In the genomic region with DNA sequence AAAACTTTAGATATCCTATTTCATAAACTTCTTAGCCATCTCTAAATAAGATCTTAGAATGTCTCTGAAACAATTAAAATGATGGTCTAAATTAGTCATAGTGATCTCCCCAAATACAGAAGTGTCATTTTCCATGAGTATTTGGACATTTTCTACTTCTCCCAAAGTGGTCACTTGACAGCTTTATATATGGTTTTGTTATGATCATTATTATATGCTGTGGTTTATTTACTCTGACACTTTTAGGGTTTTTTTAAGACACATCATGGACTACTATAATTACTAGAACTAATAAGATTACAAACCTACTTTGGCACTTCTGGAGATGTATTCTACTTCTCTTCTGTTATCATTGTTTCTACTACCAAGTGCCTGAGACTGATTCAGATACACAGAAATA, we compare ENCODE assay signal across 23 cellular contexts.
"Had no signal": no experiment of that assay in that cellular context is flagged by ENCODE, and none has a peak within 500 bp of the region (broad histone marks: within the 10 kb centered on the region; RNA-seq: fewer than 3 reads in every experiment).

No MANE protein-coding gene starts in this region.

- H3K4me3 ChIP-seq: heart left ventricle, left ventricle myocardium inferior, lower lobe of right lung, neural progenitor cell, pancreas, right lobe of liver, testis, tibial nerve had no signal

- H3K27ac ChIP-seq: heart left ventricle, left ventricle myocardium inferior, lower lobe of right lung, neural progenitor cell, pancreas, right lobe of liver, testis, tibial nerve had no signal

- H3K27ac Mint-ChIP-seq: natural killer cell treated with Interleukin-12 subunit alpha and Interleukin-12 subunit beta and Interleukin-15 and Interleukin-18, amount 100 ng/mL, for 72 hours; neural progenitor cell; progenitor cell of endocrine pancreas; stimulated activated memory B cell treated with anti-CD40 and anti-IgM and Interleukin-4, amounts not matched to agents 10 μg/mL and 1 μg/mL and 100 μg/mL, for 72 hours; stimulated activated naive CD8-positive, alpha-beta T cell treated with anti-CD3 and anti-CD28 coated beads, Interleukin-15, amount 100 ng/mL, for 72 hours had no signal

- ATAC-seq: heart left ventricle; lower lobe of right lung; natural killer cell treated with Interleukin-12 subunit alpha and Interleukin-12 subunit beta and Interleukin-15 and Interleukin-18, amount 100 ng/mL, for 72 hours; pancreas; right lobe of liver; stimulated activated memory B cell treated with anti-CD40 and anti-IgM and Interleukin-4, amounts not matched to agents 10 μg/mL and 1 μg/mL and 100 μg/mL, for 72 hours; stimulated activated naive CD8-positive, alpha-beta T cell treated with anti-CD3 and anti-CD28 coated beads, Interleukin-15, amount 100 ng/mL, for 72 hours had no signal

- DNase-seq: erythroblast; foreskin melanocyte; heart left ventricle; hippocampal formation; left ventricle myocardium inferior; lower lobe of right lung; midbrain; occipital lobe; pancreas; retina; right lobe of liver; stimulated activated CD4-positive, alpha-beta T cell treated with anti-CD3 and anti-CD28 coated beads, Interleukin-1b, Interleukin-23, amount 100 ng/mL, for 48 hours; stimulated activated CD4-positive, alpha-beta T cell treated with anti-CD3 and anti-CD28 coated beads, Interleukin-4, amount 100 ng/mL, for 24 hours; stimulated activated naive CD8-positive, alpha-beta T cell treated with anti-CD3 and anti-CD28 coated beads, Interleukin-15, amount 100 ng/mL, for 72 hours; testis had no signal

- H3K4me3 Mint-ChIP-seq: memory B cell; natural killer cell treated with Interleukin-12 subunit alpha and Interleukin-12 subunit beta and Interleukin-15 and Interleukin-18, amount 100 ng/mL, for 72 hours; neural progenitor cell; stimulated activated memory B cell treated with anti-CD40 and anti-IgM and Interleukin-4, amounts not matched to agents 10 μg/mL and 1 μg/mL and 100 μg/mL, for 72 hours; stimulated activated naive CD8-positive, alpha-beta T cell treated with anti-CD3 and anti-CD28 coated beads, Interleukin-15, amount 100 ng/mL, for 72 hours had no signal

- H3K27me3 ChIP-seq: heart left ventricle, neural progenitor cell, pancreas, right lobe of liver, testis, tibial nerve had no signal

- H3K27me3 Mint-ChIP-seq: memory B cell; natural killer cell treated with Interleukin-12 subunit alpha and Interleukin-12 subunit beta and Interleukin-15 and Interleukin-18, amount 100 ng/mL, for 72 hours; stimulated activated memory B cell treated with anti-CD40 and anti-IgM and Interleukin-4, amounts not matched to agents 10 μg/mL and 1 μg/mL and 100 μg/mL, for 72 hours; stimulated activated naive CD8-positive, alpha-beta T cell treated with anti-CD3 and anti-CD28 coated beads, Interleukin-15, amount 100 ng/mL, for 72 hours had no signal

- H3K4me1 Mint-ChIP-seq: memory B cell; stimulated activated memory B cell treated with anti-CD40 and anti-IgM and Interleukin-4, amounts not matched to agents 10 μg/mL and 1 μg/mL and 100 μg/mL, for 72 hours; stimulated activated naive CD8-positive, alpha-beta T cell treated with anti-CD3 and anti-CD28 coated beads, Interleukin-15, amount 100 ng/mL, for 72 hours had no signal

- H3K9me3 Mint-ChIP-seq: memory B cell; natural killer cell treated with Interleukin-12 subunit alpha and Interleukin-12 subunit beta and Interleukin-15 and Interleukin-18, amount 100 ng/mL, for 72 hours; neural progenitor cell; stimulated activated memory B cell treated with anti-CD40 and anti-IgM and Interleukin-4, amounts not matched to agents 10 μg/mL and 1 μg/mL and 100 μg/mL, for 72 hours; stimulated activated naive CD8-positive, alpha-beta T cell treated with anti-CD3 and anti-CD28 coated beads, Interleukin-15, amount 100 ng/mL, for 72 hours had no signal

- FAIRE-seq: endothelial cell of umbilical vein, keratinocyte had no signal
